Comparison of ENCODE assay signal across 20 cellular contexts in the genomic region with DNA sequence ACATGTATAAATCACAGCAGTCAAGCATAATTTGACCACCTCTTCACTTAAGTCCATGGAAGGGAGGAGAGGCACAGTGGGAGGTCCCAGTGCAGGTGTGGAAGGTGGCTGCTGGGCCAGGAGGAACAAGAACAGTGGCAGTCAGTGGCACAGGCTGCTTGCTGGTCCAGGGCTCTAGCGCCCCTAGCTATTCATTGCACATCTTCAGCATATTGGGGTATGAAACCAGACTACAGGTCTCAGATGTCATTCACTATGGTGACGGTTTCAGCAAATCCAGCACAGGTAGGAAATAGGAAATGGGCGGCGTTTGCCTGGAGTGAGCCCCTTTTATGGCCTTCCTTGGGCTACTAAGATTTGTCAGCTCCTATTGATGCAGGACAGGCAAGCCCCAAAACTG.
DNase-seq lines count a peak whose midpoint lies in the region; ATAC-seq, FAIRE-seq and TF ChIP-seq lines count a peak whose summit lies in the region.
"Had no signal": no experiment of that assay in that cellular context is flagged by ENCODE, and none has a peak within 500 bp of the region (broad histone marks: within the 10 kb centered on the region; RNA-seq: fewer than 3 reads in every experiment).

No MANE protein-coding gene starts in this region.

- no peak overlapping the region for H3K27ac ChIP-seq in BLaER1
- peak overlapping the region; percentile 29 for H3K27ac ChIP-seq in colonic mucosa
- H3K27ac ChIP-seq: cardiac muscle cell, pancreas, stomach, upper lobe of right lung had no signal

- H3K4me1 ChIP-seq in BLaER1 (peaks cover 45% of the 10 kb centered on the region), colonic mucosa (no peaks in the 10 kb centered on the region)
- H3K4me1 ChIP-seq: pancreas, upper lobe of right lung had no signal

- DNase-seq in GM12891 (ENCODE audit: insufficient read length, low spot score) (no peak), colonic mucosa (no peak), middle frontal gyrus (ENCODE audit: extremely low spot score, low spot score) (no peak)
- DNase-seq: activated CD4-positive, alpha-beta T cell treated with anti-CD3 and anti-CD28 coated beads, Interleukin-2, amount 10 ng/mL, durations not matched to agents 24 days and 14 days; activated CD8-positive, alpha-beta memory T cell treated with anti-CD3 and anti-CD28 coated beads, Interleukin-2, amount 50 U/mL, for 48 hours; activated gamma-delta T cell; CD8-positive, alpha-beta memory T cell; NK-92 treated with Interleukin-12 subunit alpha and Interleukin-12 subunit beta, amount 100 ng/mL, for 24 hours; pancreas; stimulated activated CD4-positive, alpha-beta T cell treated with anti-CD3 and anti-CD28 coated beads, Interleukin-2, amount 100 ng/mL, for 24 hours; stomach; upper lobe of right lung had no signal

- H3K9ac ChIP-seq in BLaER1 (no peak overlapping the region; the same call in 1 of the 2 replicates), colonic mucosa (ENCODE audit: low read depth in 2 of 2, low read length in 2 of 2) (no peak overlapping the region)

- H3K4me2 ChIP-seq in BLaER1, result peak overlapping the region; percentile 74

- ATAC-seq in HG03159 (IDR thresholded peaks at IDR 0.05; ENCODE audit: unreplicated experiment), result peak; percentile 41
- ATAC-seq in GM21723 (IDR thresholded peaks at IDR 0.05; ENCODE audit: unreplicated experiment), result no peak
- ATAC-seq in HG02763 (IDR thresholded peaks at IDR 0.05; ENCODE audit: unreplicated experiment), result no peak
- ATAC-seq in GM21825 (IDR thresholded peaks at IDR 0.05; ENCODE audit: unreplicated experiment), result no peak
- ATAC-seq: esophagus mucosa had no signal

- TF ChIP-seq CTCF in colonic mucosa (IDR thresholded peaks at IDR 0.05), result no peak

- H3K27me3 ChIP-seq in BLaER1 (no peaks in the 10 kb centered on the region), colonic mucosa (no peaks in the 10 kb centered on the region)
- H3K27me3 ChIP-seq: cardiac muscle cell, pancreas, stomach, upper lobe of right lung had no signal

- peak; percentile 83 for FAIRE-seq in GM12891 (lab: Jason Lieb, UNC)
- FAIRE-seq: H54, pancreas had no signal

- no peaks in the 10 kb centered on the region for H4K20me1 ChIP-seq in BLaER1

- no peaks in the 10 kb centered on the region for H3K36me3 ChIP-seq in BLaER1
- H3K36me3 ChIP-seq in colonic mucosa, result no peaks in the 10 kb centered on the region
- H3K36me3 ChIP-seq: cardiac muscle cell, pancreas, stomach, upper lobe of right lung had no signal

- peaks cover 5% of the 10 kb centered on the region; the same call in 1 of the 2 replicates for H3K9me3 ChIP-seq in BLaER1
- no peaks in the 10 kb centered on the region for H3K9me3 ChIP-seq in colonic mucosa
- H3K9me3 ChIP-seq: pancreas, stomach, upper lobe of right lung had no signal

- TF ChIP-seq POLR2A in GM12891 (IDR thresholded peaks at IDR 0.05; ENCODE audit: low read depth, low read length), result no peak

- H3K4me3 ChIP-seq in BLaER1 (no peak overlapping the region), colonic mucosa (no peak overlapping the region)
- H3K4me3 ChIP-seq: cardiac muscle cell, pancreas, stomach, upper lobe of right lung had no signal

- intact Hi-C loops in colonic mucosa (cut with DNase I), result no loop called here

TF ChIP-seq in GM12891, 5 proteins besides CTCF, POLR2A, EP300 and RAD21:
- no peak for TF ChIP-seq POLR2AphosphoS5 (IDR thresholded peaks at IDR 0.05; ENCODE audit: low read depth, low read length)
